In genomic region chr2:73674696-73675157, GRCh38 we compare ENCODE assay signal across 15 cellular contexts. TPM values are rescaled to one million over a fixed set of nuclear protein-coding genes. Genes with fewer than 3 reads are reported as not detected.
DNase-seq lines count a peak whose midpoint lies in the region; ATAC-seq lines count a peak whose summit lies in the region.
"Not testable (repeated sequence)": the region's sequence is repeated elsewhere in the genome, so short reads cannot be mapped to it uniquely, and the experiment has no call there.
"Had no signal": no experiment of that assay in that cellular context is flagged by ENCODE, and none has a peak within 500 bp of the region (broad histone marks: within the 10 kb centered on the region; RNA-seq: fewer than 3 reads in every experiment).

No MANE protein-coding gene starts in this region.

- H3K9ac ChIP-seq in GM23248 = not testable (repeated sequence)

- H4K20me1 ChIP-seq in GM23248 (ENCODE audit: insufficient read depth) = not testable (repeated sequence)

- WGBS in GM23248 (ENCODE audit: low coverage in 1 of 2, low lambda C conversion rate in 2 of 2, missing lambda C conversion rate in 2 of 2), 2 experiments = 4 to 5% methylated on average over 1 of the region's 1 CpG

- H3K79me2 ChIP-seq in GM23248 (ENCODE audit: insufficient read depth) = not testable (repeated sequence)

- not testable (repeated sequence) for H3K4me3 ChIP-seq in GM23248

- not testable (repeated sequence) for H3K4me1 ChIP-seq in GM23248 (ENCODE audit: insufficient read depth)

- H3K4me2 ChIP-seq in GM23248 (ENCODE audit: unreplicated experiment) = not testable (repeated sequence)

- not testable (repeated sequence) for H3K36me3 ChIP-seq in GM23248 (ENCODE audit: low read depth)

- not testable (repeated sequence) for H3K27ac ChIP-seq in GM23248

- DNase-seq in ELR (ENCODE audit: low read depth) (peak; percentile 12), GM23248 (peak; percentile 23), RKO (ENCODE audit: low spot score) (peak; percentile 28), astrocyte of the hippocampus (ENCODE audit: low read depth, low spot score) (peak; percentile 3), pulmonary artery endothelial cell (ENCODE audit: low read depth, low spot score) (peak; percentile 17)

- not testable (repeated sequence) for H2AFZ ChIP-seq in GM23248

- H3K9me3 ChIP-seq in GM23248 (ENCODE audit: low read depth) = not testable (repeated sequence)

- not testable (repeated sequence) for H3K27me3 ChIP-seq in GM23248 (replicated peaks; ENCODE audit: insufficient read depth)

- not testable (repeated sequence) for H3K9me2 ChIP-seq in GM23248 (ENCODE audit: insufficient read depth)

- not testable (repeated sequence) for H3F3A ChIP-seq in GM23248 (ENCODE audit: insufficient read depth)

- ATAC-seq in GM18867 (IDR thresholded peaks at IDR 0.05; ENCODE audit: unreplicated experiment) (peak; percentile 65), HG03432 (IDR thresholded peaks at IDR 0.05; ENCODE audit: unreplicated experiment) (peak; percentile 43), esophagus mucosa (peak; percentile 70)

- in situ Hi-C loops in GM23248 (cut with MboI) = not testable (repeated sequence)

RNA-seq across cellular contexts. Expression of gene NAT8, which starts 32.5 kb away (rescaled TPM):
- not detected in 2 replicates for total RNA-seq in GM23248 (2014; rRNA removed; shearing (Covaris generic))
- polyA plus RNA-seq in GM23248 (2016; fragmentation: Nextera tagmentation; extraction: Ambion mirVana) = not detected in 2 replicates
- total RNA-seq in esophagus mucosa (not detected), pulmonary artery endothelial cell (not detected in 2 replicates)
- total RNA-seq: A172; Calu3; CD4-positive, alpha-beta memory T cell; G401; PC-9; SJSA1 had no signal
- polyA plus RNA-seq: BJ; CD4-positive, alpha-beta memory T cell had no signal
